Comparison of ENCODE assay signal across 8 cellular contexts in genomic region chrX:20442597-20442996, GRCh38.
DNase-seq lines count a peak whose midpoint lies in the region; ATAC-seq and TF ChIP-seq lines count a peak whose summit lies in the region.

No MANE protein-coding gene starts in this region.

- intact Hi-C loops in left ventricle myocardium inferior (cut with micrococcal nuclease), result loop anchor here (5.0 kb wide), 1 partner anchor 190 kb away; no protein-coding TSS in a partner anchor

- no peak overlapping the region for H3K27ac ChIP-seq in left ventricle myocardium inferior (replicated peaks)

- ATAC-seq in HG02610 (IDR thresholded peaks at IDR 0.05; ENCODE audit: unreplicated experiment), result no peak

- H3K36me3 ChIP-seq in H7 (replicated peaks; ENCODE audit: control insufficient read depth, insufficient read depth, low read length) (no peaks in the 10 kb centered on the region), adipocyte (ENCODE audit: control insufficient read depth, insufficient read depth, low read length, severe bottlenecking) (no peaks in the 10 kb centered on the region), left ventricle myocardium inferior (no peaks in the 10 kb centered on the region)

- TF ChIP-seq CTCF in left ventricle myocardium inferior (IDR thresholded peaks at IDR 0.05; ENCODE audit: borderline replicate concordance) (peak; percentile 67), retinal pigment epithelial cell (conservative IDR thresholded peaks at IDR 0.05; ENCODE audit: low read depth, low read length) (peak; percentile 58)

- H3K4me3 ChIP-seq in H7 (ENCODE audit: insufficient read depth, low read depth, low read length) (no peak overlapping the region), adipocyte (ENCODE audit: low read length) (no peak overlapping the region), left ventricle myocardium inferior (no peak overlapping the region), retinal pigment epithelial cell (ENCODE audit: low read length) (no peak overlapping the region)

- H3K4me1 ChIP-seq in adipocyte (ENCODE audit: control insufficient read depth, insufficient read depth, low read length), result peaks cover 5% of the 10 kb centered on the region
- H3K4me1 ChIP-seq in left ventricle myocardium inferior, result no peaks in the 10 kb centered on the region

- H3K27me3 ChIP-seq in H7 (ENCODE audit: control insufficient read depth, insufficient read depth, low read length) (no peaks in the 10 kb centered on the region), adipocyte (replicated peaks; ENCODE audit: control insufficient read depth, insufficient read depth, low read length) (peaks cover 20% of the 10 kb centered on the region), left ventricle myocardium inferior (ENCODE audit: low read depth) (no peaks in the 10 kb centered on the region)

- no peak overlapping the region for H3K9ac ChIP-seq in adipocyte (ENCODE audit: low read length)

- H3K9me3 ChIP-seq in adipocyte (ENCODE audit: control insufficient read depth, low read length), result no peaks in the 10 kb centered on the region
- no peaks in the 10 kb centered on the region for H3K9me3 ChIP-seq in left ventricle myocardium inferior (replicated peaks)

- DNase-seq in DMS153 (lab: John Stamatoyannopoulos, UW) (peak; percentile 74), H7 (peak; percentile 30), NCI-H1436 treated with DMSO at 0.1 percent for 48 hours (lab: John Stamatoyannopoulos, UW) (peak; percentile 2), T follicular helper cell (ENCODE audit: low read depth) (peak; percentile 70), adipocyte (ENCODE audit: low read depth) (peak; percentile 82), left ventricle myocardium inferior (peak; percentile 79), retinal pigment epithelial cell (ENCODE audit: low read depth) (peak; percentile 46)

Comparison
In these comparisons a context has a peak if more than half of its experiments do, and no peak if none do; other contexts are left out.
1. DNase-seq: peak in every context shown above with its lines; median percentile 82 in adipocyte; 79 in left ventricle myocardium inferior; 74 in DMS153; 70 in T follicular helper cell; 46 in retinal pigment epithelial cell; 30 in H7; 2 in NCI-H1436 treated with DMSO at 0.1 percent for 48 hours.